ENCODE assay signal across 9 cellular contexts in the genomic region with DNA sequence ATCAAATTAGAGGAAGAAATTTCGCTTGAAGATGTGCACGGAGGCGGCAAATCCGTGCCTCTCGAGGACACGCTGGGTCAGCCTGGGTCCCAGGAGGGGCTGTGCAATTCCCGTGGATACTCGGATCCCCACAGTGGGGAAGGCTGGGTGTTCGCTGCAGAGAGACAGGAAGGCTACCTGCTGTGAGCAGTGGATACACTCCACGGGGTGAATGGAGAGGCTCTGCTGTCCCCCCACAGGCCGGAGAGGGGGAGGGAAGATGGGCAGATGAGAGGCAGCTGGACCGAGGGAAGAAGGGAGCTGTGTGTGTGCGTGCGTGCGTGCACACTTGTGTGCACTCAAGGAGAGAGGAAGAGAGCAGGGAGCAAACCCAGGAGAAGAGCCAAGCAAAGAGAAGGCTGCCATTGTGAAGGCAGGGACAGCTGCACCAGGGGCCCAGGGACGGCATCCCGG. TPM values are rescaled to one million over a fixed set of nuclear protein-coding genes. Genes with fewer than 3 reads are reported as not detected.
DNase-seq lines count a peak whose midpoint lies in the region; ATAC-seq and TF ChIP-seq lines count a peak whose summit lies in the region.
"Had no signal": no experiment of that assay in that cellular context is flagged by ENCODE, and none has a peak within 500 bp of the region (broad histone marks: within the 10 kb centered on the region; RNA-seq: fewer than 3 reads in every experiment).

No MANE protein-coding gene starts in this region.

- intact Hi-C loops in CD14-positive monocyte (cut with micrococcal nuclease) (loop anchor here (2.0 to 5.0 kb wide), 4 partner anchors 13 to 57 kb away; a partner anchor contains a TSS), aorta (cut with DNase I) (no loop called here)

- no peak for DNase-seq in CD14-positive monocyte (ENCODE audit: low spot score)
- DNase-seq in activated naive CD4-positive, alpha-beta T cell treated with anti-CD3 and anti-CD28 coated beads, Interleukin-2, amount 50 U/mL, for 72 hours (ENCODE audit: low spot score in 2 of 2): no peak
- DNase-seq in myocyte (ENCODE audit: low read depth): peak; percentile 9
- DNase-seq in aorta: no peak
- DNase-seq in NCI-H128 (lab: John Stamatoyannopoulos, UW; ENCODE audit: unreplicated experiment): no peak
- no peak for DNase-seq in Kasumi-1 (lab: John Stamatoyannopoulos, UW)
- DNase-seq: NCI-H524 had no signal

- ATAC-seq in GM21825 (IDR thresholded peaks at IDR 0.05; ENCODE audit: unreplicated experiment) (peak; percentile 7), aorta (ENCODE audit: low FRiP score) (no peak), GM19467 (IDR thresholded peaks at IDR 0.05; ENCODE audit: unreplicated experiment) (no peak)
- peak in 1 of 2 donors; percentile 12 for ATAC-seq in activated naive CD4-positive, alpha-beta T cell treated with anti-CD3 and anti-CD28 coated beads, Interleukin-2, amount 50 U/mL, for 72 hours

- H3K4me3 Mint-ChIP-seq in CD14-positive monocyte: peak overlapping the region; percentile 75 to 86

- peaks cover 74% of the 10 kb centered on the region for H3K4me1 Mint-ChIP-seq in CD14-positive monocyte

- H3K4me1 ChIP-seq in aorta (ENCODE audit: control insufficient read depth in 1 of 2, insufficient read depth in 2 of 2, low read length in 2 of 2): no peaks in the 10 kb centered on the region

- TF ChIP-seq CTCF in CD14-positive monocyte (IDR thresholded peaks at IDR 0.05): no peak

- H3K4me3 ChIP-seq in aorta (ENCODE audit: low read length in 2 of 2): no peak overlapping the region

- H3K9me3 Mint-ChIP-seq in CD14-positive monocyte: peaks cover 0 to 4% (median 0%) of the 10 kb centered on the region in 7 donors
- H3K9me3 Mint-ChIP-seq in activated naive CD4-positive, alpha-beta T cell treated with anti-CD3 and anti-CD28 coated beads, Interleukin-2, amount 50 U/mL, for 72 hours: peaks cover 5 to 7% of the 10 kb centered on the region in 2 donors

- H3K27ac Mint-ChIP-seq in CD14-positive monocyte: peak overlapping the region; percentile 98 to 100 (median 99)
- H3K27ac Mint-ChIP-seq in activated naive CD4-positive, alpha-beta T cell treated with anti-CD3 and anti-CD28 coated beads, Interleukin-2, amount 50 U/mL, for 72 hours: peak overlapping the region; percentile 94 to 98

- peaks cover 74 to 88% of the 10 kb centered on the region in 2 donors for H3K36me3 Mint-ChIP-seq in CD14-positive monocyte
- peaks cover 5 to 9% of the 10 kb centered on the region in 2 donors for H3K36me3 Mint-ChIP-seq in activated naive CD4-positive, alpha-beta T cell treated with anti-CD3 and anti-CD28 coated beads, Interleukin-2, amount 50 U/mL, for 72 hours

- peaks cover 0 to under 1% (median 0%) of the 10 kb centered on the region in 3 donors for H3K27me3 Mint-ChIP-seq in CD14-positive monocyte (ENCODE audit: low read depth in 3 of 3)

- WGBS in aorta, 2 donors: 86 to 88% methylated on average over 17 of the region's 17 CpGs

- H3K36me3 ChIP-seq in aorta (ENCODE audit: control insufficient read depth in 1 of 2, insufficient read depth in 2 of 2, low read length in 1 of 2): no peaks in the 10 kb centered on the region

- no peaks in the 10 kb centered on the region for H3K9me3 ChIP-seq in aorta (ENCODE audit: control insufficient read depth, low read length)

- no peaks in the 10 kb centered on the region for H3K27me3 ChIP-seq in aorta (ENCODE audit: control insufficient read depth in 1 of 2, insufficient read depth in 2 of 2, low read length in 1 of 2)

- no peak overlapping the region for H3K27ac ChIP-seq in aorta (ENCODE audit: low read depth in 1 of 2, low read length in 2 of 2)

RNA-seq across cellular contexts. Expression of a gene that starts 57.3 kb away (rescaled TPM):
- polyA plus RNA-seq in CD14-positive monocyte (10 to 100 TPM; 60.3 to 75.5 TPM), aorta (10 to 100 TPM; 17.7 to 43.5 TPM)
- 1 to 10 TPM; 1.4 to 2.3 TPM for total RNA-seq in activated naive CD4-positive, alpha-beta T cell treated with anti-CD3 and anti-CD28 coated beads, Interleukin-2, amount 50 U/mL, for 72 hours
- total RNA-seq in myocyte (2.6 and 6.0 TPM in 2 replicates), aorta (100 to 1,000 TPM in 1 of 2 donors, 10 to 100 TPM in 1; 85.8 to 145 TPM)
- 3.8 TPM for polyA plus RNA-seq in myocyte (2012)

Comparison
In these comparisons a context has a peak if more than half of its experiments do, and no peak if none do; other contexts are left out.
1. RNA of a gene that starts 57.3 kb away (total RNA-seq): 85.8 to 145 TPM in aorta; 2.6 to 6.0 TPM in myocyte and 1.4 to 2.3 TPM in activated naive CD4-positive, alpha-beta T cell treated with anti-CD3 and anti-CD28 coated beads, Interleukin-2, amount 50 U/mL, for 72 hours; every median in the first group is over 10 times any median in the second.
2. intact Hi-C loops: an anchor here in CD14-positive monocyte (2.0 to 5.0 kb wide); none called in aorta.